1 cellular context compared by ENCODE assay signal in the genomic region with DNA sequence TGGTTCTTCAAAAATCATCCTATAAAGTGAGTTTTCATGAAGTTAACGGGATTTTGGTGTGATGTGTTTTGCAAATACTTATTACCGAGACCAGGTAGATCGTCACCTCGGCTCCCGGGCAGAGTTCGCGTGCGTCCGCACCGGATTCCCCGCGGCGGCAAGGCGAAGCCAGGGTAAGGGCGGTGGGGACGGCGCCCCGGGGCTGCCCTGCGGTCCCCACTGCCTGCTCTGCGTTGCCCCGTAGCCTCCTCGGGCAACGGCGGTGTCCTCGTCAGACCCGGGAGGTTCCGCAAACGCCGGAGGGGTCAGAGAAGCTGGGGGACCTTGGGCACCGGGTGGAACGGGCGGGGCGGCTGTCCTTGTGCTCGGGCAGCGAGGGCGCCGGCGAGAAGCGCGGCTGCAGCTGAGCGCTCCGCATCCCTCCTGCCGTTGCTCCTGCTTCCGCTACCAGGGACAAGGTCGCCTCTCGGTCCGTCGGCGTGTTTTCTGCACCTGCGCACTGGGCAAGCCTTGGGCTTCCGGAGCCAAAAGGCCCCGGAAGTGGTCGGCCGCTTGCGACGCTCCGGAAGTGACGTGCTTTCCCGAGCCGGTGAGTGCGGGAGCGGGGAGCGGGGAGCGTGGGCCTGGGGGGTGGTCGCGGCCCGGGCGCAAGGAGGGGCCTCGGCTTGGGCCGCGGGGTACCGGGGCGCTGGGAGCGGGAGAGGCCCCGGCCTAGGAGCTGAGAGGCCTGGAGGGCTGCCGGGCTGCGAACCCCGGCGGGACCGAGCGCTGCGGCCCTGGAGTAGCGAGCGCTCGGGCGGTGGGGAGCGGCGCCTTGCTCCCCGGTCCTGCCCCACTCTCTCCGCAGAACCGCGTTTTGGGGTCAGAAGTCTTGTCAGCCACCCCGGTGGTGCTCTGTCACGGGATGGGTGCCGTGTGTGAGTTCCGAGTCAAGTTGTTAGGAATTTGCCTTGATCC.
TF ChIP-seq lines count a peak whose summit lies in the region.

A gene with protein sequence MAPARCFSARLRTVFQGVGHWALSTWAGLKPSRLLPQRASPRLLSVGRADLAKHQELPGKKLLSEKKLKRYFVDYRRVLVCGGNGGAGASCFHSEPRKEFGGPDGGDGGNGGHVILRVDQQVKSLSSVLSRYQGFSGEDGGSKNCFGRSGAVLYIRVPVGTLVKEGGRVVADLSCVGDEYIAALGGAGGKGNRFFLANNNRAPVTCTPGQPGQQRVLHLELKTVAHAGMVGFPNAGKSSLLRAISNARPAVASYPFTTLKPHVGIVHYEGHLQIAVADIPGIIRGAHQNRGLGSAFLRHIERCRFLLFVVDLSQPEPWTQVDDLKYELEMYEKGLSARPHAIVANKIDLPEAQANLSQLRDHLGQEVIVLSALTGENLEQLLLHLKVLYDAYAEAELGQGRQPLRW (plus strand): TSS at position 560 of the 957 bp plus-strand sequence. CDS start 10,393 bp downstream, outside the sequence.

TF ChIP-seq in HEK293, 187 proteins besides CTCF, POLR2A, EP300 and RAD21 (continued from another document and continues in another):
- TF ChIP-seq ZNF184 (tag by site-specific recombination; IDR thresholded peaks at IDR 0.05) (no peak), ZNF138 (tag by site-specific recombination; IDR thresholded peaks at IDR 0.05; ENCODE audit: borderline replicate concordance) (no peak), ZNF423 (tag by site-specific recombination; IDR thresholded peaks at IDR 0.05) (peak; percentile 48; the same call in 1 of the 2 replicates), ZNF624 (tag by site-specific recombination; IDR thresholded peaks at IDR 0.05) (no peak), ZSCAN16 (tag by site-specific recombination; IDR thresholded peaks at IDR 0.05) (no peak; the same call in 1 of the 2 replicates), ZNF514 (tag by site-specific recombination; IDR thresholded peaks at IDR 0.05) (no peak), ZNF571 (tag by site-specific recombination; IDR thresholded peaks at IDR 0.05) (no peak), KLF17 (tag by site-specific recombination; IDR thresholded peaks at IDR 0.05) (peak; percentile 82; the same call in 1 of the 2 replicates), ZBTB1 (tag by site-specific recombination; IDR thresholded peaks at IDR 0.05) (no peak), ZNF404 (tag by site-specific recombination; IDR thresholded peaks at IDR 0.05) (no peak), ZNF623 (tag by site-specific recombination; IDR thresholded peaks at IDR 0.05) (no peak), ZNF239 (tag by site-specific recombination; IDR thresholded peaks at IDR 0.05) (no peak), ZNF530 (tag by site-specific recombination; IDR thresholded peaks at IDR 0.05; ENCODE audit: low read depth) (no peak), ZNF529 (tag by site-specific recombination; IDR thresholded peaks at IDR 0.05; ENCODE audit: insufficient replicate concordance) (no peak), GLI2 (tag by site-specific recombination; IDR thresholded peaks at IDR 0.05; ENCODE audit: borderline replicate concordance, low read depth) (no peak), ZNF549 (tag by site-specific recombination; IDR thresholded peaks at IDR 0.05) (no peak), SCRT1 (tag by site-specific recombination; IDR thresholded peaks at IDR 0.05; ENCODE audit: borderline replicate concordance) (no peak), ZNF585B (tag by site-specific recombination; IDR thresholded peaks at IDR 0.05) (no peak), ZNF391 (tag by site-specific recombination; IDR thresholded peaks at IDR 0.05; ENCODE audit: borderline replicate concordance, low read depth) (peak; percentile 53; the same call in 1 of the 2 replicates), ZNF664 (tag by site-specific recombination; IDR thresholded peaks at IDR 0.05) (no peak), ZNF76 (tag by site-specific recombination; IDR thresholded peaks at IDR 0.05; ENCODE audit: borderline replicate concordance, low read depth) (no peak), ZNF148 (tag by site-specific recombination; IDR thresholded peaks at IDR 0.05; ENCODE audit: borderline replicate concordance) (no peak), HOXA7 (CRISPR knock-in tag; IDR thresholded peaks at IDR 0.05; ENCODE audit: borderline replicate concordance) (no peak), ZNF670 (tag by site-specific recombination; IDR thresholded peaks at IDR 0.05; ENCODE audit: low read depth) (no peak), ZNF16 (tag by site-specific recombination; IDR thresholded peaks at IDR 0.05; ENCODE audit: low read depth) (no peak), ZNF521 (tag by site-specific recombination; IDR thresholded peaks at IDR 0.05) (no peak), ZNF155 (tag by site-specific recombination; IDR thresholded peaks at IDR 0.05) (no peak), ZFHX2 (tag by site-specific recombination; conservative IDR thresholded peaks at IDR 0.05) (peak; percentile 45), ZSCAN30 (tag by site-specific recombination; IDR thresholded peaks at IDR 0.05) (peak; percentile 44; the same call in 1 of the 2 replicates), OVOL3 (tag by site-specific recombination; IDR thresholded peaks at IDR 0.05) (no peak), ZNF24 (tag by site-specific recombination; IDR thresholded peaks at IDR 0.05) (0 out of 2 replicates have a peak, but pooled peaks have one; percentile 62)
- TF ChIP-seq, protein P1, sequence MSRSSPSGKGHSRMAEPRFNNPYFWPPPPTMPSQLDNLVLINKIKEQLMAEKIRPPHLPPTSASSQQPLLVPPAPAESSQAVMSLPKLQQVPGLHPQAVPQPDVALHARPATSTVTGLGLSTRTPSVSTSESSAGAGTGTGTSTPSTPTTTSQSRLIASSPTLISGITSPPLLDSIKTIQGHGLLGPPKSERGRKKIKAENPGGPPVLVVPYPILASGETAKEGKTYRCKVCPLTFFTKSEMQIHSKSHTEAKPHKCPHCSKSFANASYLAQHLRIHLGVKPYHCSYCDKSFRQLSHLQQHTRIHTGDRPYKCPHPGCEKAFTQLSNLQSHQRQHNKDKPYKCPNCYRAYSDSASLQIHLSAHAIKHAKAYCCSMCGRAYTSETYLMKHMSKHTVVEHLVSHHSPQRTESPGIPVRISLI (tag by site-specific recombination; IDR thresholded peaks at IDR 0.05): no peak
- TF ChIP-seq, protein P2, sequence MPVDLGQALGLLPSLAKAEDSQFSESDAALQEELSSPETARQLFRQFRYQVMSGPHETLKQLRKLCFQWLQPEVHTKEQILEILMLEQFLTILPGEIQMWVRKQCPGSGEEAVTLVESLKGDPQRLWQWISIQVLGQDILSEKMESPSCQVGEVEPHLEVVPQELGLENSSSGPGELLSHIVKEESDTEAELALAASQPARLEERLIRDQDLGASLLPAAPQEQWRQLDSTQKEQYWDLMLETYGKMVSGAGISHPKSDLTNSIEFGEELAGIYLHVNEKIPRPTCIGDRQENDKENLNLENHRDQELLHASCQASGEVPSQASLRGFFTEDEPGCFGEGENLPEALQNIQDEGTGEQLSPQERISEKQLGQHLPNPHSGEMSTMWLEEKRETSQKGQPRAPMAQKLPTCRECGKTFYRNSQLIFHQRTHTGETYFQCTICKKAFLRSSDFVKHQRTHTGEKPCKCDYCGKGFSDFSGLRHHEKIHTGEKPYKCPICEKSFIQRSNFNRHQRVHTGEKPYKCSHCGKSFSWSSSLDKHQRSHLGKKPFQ (tag by site-specific recombination; IDR thresholded peaks at IDR 0.05): no peak
- TF ChIP-seq, protein P3, sequence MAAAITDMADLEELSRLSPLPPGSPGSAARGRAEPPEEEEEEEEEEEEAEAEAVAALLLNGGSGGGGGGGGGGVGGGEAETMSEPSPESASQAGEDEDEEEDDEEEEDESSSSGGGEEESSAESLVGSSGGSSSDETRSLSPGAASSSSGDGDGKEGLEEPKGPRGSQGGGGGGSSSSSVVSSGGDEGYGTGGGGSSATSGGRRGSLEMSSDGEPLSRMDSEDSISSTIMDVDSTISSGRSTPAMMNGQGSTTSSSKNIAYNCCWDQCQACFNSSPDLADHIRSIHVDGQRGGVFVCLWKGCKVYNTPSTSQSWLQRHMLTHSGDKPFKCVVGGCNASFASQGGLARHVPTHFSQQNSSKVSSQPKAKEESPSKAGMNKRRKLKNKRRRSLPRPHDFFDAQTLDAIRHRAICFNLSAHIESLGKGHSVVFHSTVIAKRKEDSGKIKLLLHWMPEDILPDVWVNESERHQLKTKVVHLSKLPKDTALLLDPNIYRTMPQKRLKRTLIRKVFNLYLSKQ (tag by site-specific recombination; IDR thresholded peaks at IDR 0.05; ENCODE audit: borderline replicate concordance): no peak
- TF ChIP-seq, protein P4, sequence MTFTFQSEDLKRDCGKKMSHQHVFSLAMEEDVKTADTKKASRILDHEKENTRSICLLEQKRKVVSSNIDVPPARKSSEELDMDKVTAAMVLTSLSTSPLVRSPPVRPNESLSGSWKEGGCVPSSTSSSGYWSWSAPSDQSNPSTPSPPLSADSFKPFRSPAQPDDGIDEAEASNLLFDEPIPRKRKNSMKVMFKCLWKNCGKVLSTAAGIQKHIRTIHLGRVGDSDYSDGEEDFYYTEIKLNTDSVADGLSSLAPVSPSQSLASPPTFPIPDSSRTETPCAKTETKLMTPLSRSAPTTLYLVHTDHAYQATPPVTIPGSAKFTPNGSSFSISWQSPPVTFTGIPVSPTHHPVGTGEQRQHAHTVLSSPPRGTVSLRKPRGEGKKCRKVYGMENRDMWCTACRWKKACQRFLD (tag by site-specific recombination; IDR thresholded peaks at IDR 0.05): no peak
- TF ChIP-seq, protein P5, sequence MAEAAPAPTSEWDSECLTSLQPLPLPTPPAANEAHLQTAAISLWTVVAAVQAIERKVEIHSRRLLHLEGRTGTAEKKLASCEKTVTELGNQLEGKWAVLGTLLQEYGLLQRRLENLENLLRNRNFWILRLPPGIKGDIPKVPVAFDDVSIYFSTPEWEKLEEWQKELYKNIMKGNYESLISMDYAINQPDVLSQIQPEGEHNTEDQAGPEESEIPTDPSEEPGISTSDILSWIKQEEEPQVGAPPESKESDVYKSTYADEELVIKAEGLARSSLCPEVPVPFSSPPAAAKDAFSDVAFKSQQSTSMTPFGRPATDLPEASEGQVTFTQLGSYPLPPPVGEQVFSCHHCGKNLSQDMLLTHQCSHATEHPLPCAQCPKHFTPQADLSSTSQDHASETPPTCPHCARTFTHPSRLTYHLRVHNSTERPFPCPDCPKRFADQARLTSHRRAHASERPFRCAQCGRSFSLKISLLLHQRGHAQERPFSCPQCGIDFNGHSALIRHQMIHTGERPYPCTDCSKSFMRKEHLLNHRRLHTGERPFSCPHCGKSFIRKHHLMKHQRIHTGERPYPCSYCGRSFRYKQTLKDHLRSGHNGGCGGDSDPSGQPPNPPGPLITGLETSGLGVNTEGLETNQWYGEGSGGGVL (tag by site-specific recombination; IDR thresholded peaks at IDR 0.05): no peak
- TF ChIP-seq, protein P6, sequence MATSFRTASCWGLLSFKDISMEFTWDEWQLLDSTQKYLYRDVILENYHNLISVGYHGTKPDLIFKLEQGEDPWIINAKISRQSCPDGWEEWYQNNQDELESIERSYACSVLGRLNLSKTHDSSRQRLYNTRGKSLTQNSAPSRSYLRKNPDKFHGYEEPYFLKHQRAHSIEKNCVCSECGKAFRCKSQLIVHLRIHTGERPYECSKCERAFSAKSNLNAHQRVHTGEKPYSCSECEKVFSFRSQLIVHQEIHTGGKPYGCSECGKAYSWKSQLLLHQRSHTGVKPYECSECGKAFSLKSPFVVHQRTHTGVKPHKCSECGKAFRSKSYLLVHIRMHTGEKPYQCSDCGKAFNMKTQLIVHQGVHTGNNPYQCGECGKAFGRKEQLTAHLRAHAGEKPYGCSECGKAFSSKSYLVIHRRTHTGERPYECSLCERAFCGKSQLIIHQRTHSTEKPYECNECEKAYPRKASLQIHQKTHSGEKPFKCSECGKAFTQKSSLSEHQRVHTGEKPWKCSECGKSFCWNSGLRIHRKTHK (tag by site-specific recombination; IDR thresholded peaks at IDR 0.05): no peak
- TF ChIP-seq, protein P7, sequence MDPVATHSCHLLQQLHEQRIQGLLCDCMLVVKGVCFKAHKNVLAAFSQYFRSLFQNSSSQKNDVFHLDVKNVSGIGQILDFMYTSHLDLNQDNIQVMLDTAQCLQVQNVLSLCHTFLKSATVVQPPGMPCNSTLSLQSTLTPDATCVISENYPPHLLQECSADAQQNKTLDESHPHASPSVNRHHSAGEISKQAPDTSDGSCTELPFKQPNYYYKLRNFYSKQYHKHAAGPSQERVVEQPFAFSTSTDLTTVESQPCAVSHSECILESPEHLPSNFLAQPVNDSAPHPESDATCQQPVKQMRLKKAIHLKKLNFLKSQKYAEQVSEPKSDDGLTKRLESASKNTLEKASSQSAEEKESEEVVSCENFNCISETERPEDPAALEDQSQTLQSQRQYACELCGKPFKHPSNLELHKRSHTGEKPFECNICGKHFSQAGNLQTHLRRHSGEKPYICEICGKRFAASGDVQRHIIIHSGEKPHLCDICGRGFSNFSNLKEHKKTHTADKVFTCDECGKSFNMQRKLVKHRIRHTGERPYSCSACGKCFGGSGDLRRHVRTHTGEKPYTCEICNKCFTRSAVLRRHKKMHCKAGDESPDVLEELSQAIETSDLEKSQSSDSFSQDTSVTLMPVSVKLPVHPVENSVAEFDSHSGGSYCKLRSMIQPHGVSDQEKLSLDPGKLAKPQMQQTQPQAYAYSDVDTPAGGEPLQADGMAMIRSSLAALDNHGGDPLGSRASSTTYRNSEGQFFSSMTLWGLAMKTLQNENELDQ (tag by site-specific recombination; IDR thresholded peaks at IDR 0.05; ENCODE audit: low read depth): no peak
